Comparison of ENCODE assay signal across 32 cellular contexts in the genomic region with DNA sequence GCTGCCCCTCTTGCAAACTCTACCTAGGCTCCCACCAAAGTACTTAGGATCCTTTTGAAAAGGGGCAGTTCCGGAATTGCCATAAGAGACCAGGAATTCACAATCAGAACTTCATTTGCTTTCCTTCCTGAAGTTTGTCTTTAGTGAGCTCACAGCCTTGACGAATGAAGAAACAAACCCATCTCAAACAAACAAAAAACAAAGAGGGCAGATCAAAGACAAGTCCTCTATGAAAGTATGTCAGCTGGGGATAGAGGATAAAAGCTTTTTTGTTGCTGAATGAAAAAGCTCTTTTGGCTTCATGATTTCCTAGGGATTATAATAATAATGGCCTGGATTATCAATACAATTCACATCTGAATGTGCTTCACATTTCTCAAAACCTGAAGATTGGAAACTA.
"Had no signal": no experiment of that assay in that cellular context is flagged by ENCODE, and none has a peak within 500 bp of the region (broad histone marks: within the 10 kb centered on the region; RNA-seq: fewer than 3 reads in every experiment).

No MANE protein-coding gene starts in this region.

- H3K27me3 Mint-ChIP-seq: activated CD4-positive, alpha-beta memory T cell treated with anti-CD3 and anti-CD28 coated beads for 36 hours; activated CD4-positive, alpha-beta T cell treated with anti-CD3 and anti-CD28 coated beads, Interleukin-2, amount 10 ng/mL, durations not matched to agents 7 days and 5 days had no signal

- H3K36me3 Mint-ChIP-seq: activated CD4-positive, alpha-beta memory T cell treated with anti-CD3 and anti-CD28 coated beads for 36 hours; activated naive CD4-positive, alpha-beta T cell treated with anti-CD3 and anti-CD28 coated beads, Interleukin-2, amount 50 U/mL, for 72 hours; T-cell had no signal

- H3K27ac Mint-ChIP-seq: activated CD4-positive, alpha-beta memory T cell treated with anti-CD3 and anti-CD28 coated beads for 36 hours; activated CD4-positive, alpha-beta T cell treated with anti-CD3 and anti-CD28 coated beads, Interleukin-2, amount 10 ng/mL, durations not matched to agents 7 days and 5 days; activated naive CD4-positive, alpha-beta T cell treated with anti-CD3 and anti-CD28 coated beads, Interleukin-2, amount 50 U/mL, for 72 hours; activated naive CD8-positive, alpha-beta T cell treated with anti-CD3 and anti-CD28 coated beads, Interleukin-2, amount 50 U/mL, for 24 hours; T-cell had no signal

- H3K27ac ChIP-seq: ascending aorta, body of pancreas, SK-N-MC, VCaP had no signal

- H3K4me1 ChIP-seq: ascending aorta, body of pancreas had no signal

- H3K4me3 Mint-ChIP-seq: activated CD4-positive, alpha-beta memory T cell treated with anti-CD3 and anti-CD28 coated beads for 36 hours; activated CD4-positive, alpha-beta T cell treated with anti-CD3 and anti-CD28 coated beads, Interleukin-2, amount 10 ng/mL, durations not matched to agents 7 days and 5 days; activated naive CD8-positive, alpha-beta T cell treated with anti-CD3 and anti-CD28 coated beads, Interleukin-2, amount 50 U/mL, for 24 hours; activated T-cell treated with anti-CD3 and anti-CD28 coated beads, Interleukin-2, amount 50 U/mL, for 4 hours; central memory CD8-positive, alpha-beta T cell; T-cell had no signal

- DNase-seq: activated CD4-positive, alpha-beta memory T cell treated with anti-CD3 and anti-CD28 coated beads for 36 hours; activated CD4-positive, alpha-beta T cell treated with anti-CD3 and anti-CD28 coated beads, Interleukin-2, amount 10 ng/mL, durations not matched to agents 7 days and 5 days; activated CD4-positive, CD25-positive, alpha-beta regulatory T cell; activated CD8-positive, alpha-beta memory T cell treated with anti-CD3 and anti-CD28 coated beads for 24 hours; activated effector memory CD4-positive, alpha-beta T cell treated with anti-CD3 and anti-CD28 coated beads, Interleukin-2, amount 50 U/mL, for 16 hours; activated naive CD4-positive, alpha-beta T cell treated with Interleukin-2 at 50 U/mL for 16 hours; activated naive CD8-positive, alpha-beta T cell treated with anti-CD3 and anti-CD28 coated beads, Interleukin-2, amount 50 U/mL, for 24 hours; activated T-cell treated with anti-CD3 and anti-CD28 coated beads, Interleukin-2, amount 50 U/mL, for 4 hours; amniotic stem cell; body of pancreas; MG63; MV-4-11; NCI-H1092 treated with DMSO at 0.1 percent for 48 hours; NCI-H1417 treated with DMSO at 0.1 percent for 48 hours; NCI-H1694; NCI-H2029; NCI-H2107; NCI-H2171 treated with DMSO at 0.1 percent for 48 hours; NCI-H226; NCI-H526; NCI-H82; SIG-M5; T-cell; T-helper 2 cell; T1000 had no signal

- H3K27me3 ChIP-seq: ascending aorta, body of pancreas, MG63 had no signal

- H3K36me3 ChIP-seq: ascending aorta, MG63 had no signal

- H3K9me3 Mint-ChIP-seq: activated CD4-positive, alpha-beta memory T cell treated with anti-CD3 and anti-CD28 coated beads for 36 hours; activated CD4-positive, alpha-beta T cell treated with anti-CD3 and anti-CD28 coated beads, Interleukin-2, amount 10 ng/mL, durations not matched to agents 7 days and 5 days; activated naive CD4-positive, alpha-beta T cell treated with anti-CD3 and anti-CD28 coated beads, Interleukin-2, amount 50 U/mL, for 72 hours; activated naive CD8-positive, alpha-beta T cell treated with anti-CD3 and anti-CD28 coated beads, Interleukin-2, amount 50 U/mL, for 24 hours; activated T-cell treated with anti-CD3 and anti-CD28 coated beads, Interleukin-2, amount 50 U/mL, for 4 hours; central memory CD8-positive, alpha-beta T cell; T-cell had no signal

- H3K4me1 Mint-ChIP-seq: activated CD4-positive, alpha-beta T cell treated with anti-CD3 and anti-CD28 coated beads, Interleukin-2, amount 10 ng/mL, durations not matched to agents 7 days and 5 days; activated naive CD8-positive, alpha-beta T cell treated with anti-CD3 and anti-CD28 coated beads, Interleukin-2, amount 50 U/mL, for 24 hours; central memory CD8-positive, alpha-beta T cell; T-cell had no signal

- ATAC-seq: activated naive CD4-positive, alpha-beta T cell treated with anti-CD3 and anti-CD28 coated beads, Interleukin-2, amount 50 U/mL, for 72 hours; activated naive CD8-positive, alpha-beta T cell treated with anti-CD3 and anti-CD28 coated beads, Interleukin-2, amount 50 U/mL, for 24 hours; activated T-cell treated with anti-CD3 and anti-CD28 coated beads, Interleukin-2, amount 50 U/mL, for 4 hours; body of pancreas; T-cell had no signal

- H3K4me3 ChIP-seq: ascending aorta, body of pancreas, MG63, SK-N-MC had no signal

- H3K9me3 ChIP-seq: ascending aorta, body of pancreas had no signal

- FAIRE-seq: bronchial epithelial cell, TTC549 had no signal
